Comparison of ENCODE assay signal across 7 cellular contexts in genomic region chr7:90769566-90769965, GRCh38.
DNase-seq lines count a peak whose midpoint lies in the region; ATAC-seq, FAIRE-seq and TF ChIP-seq lines count a peak whose summit lies in the region.
"Not testable (repeated sequence)": the region's sequence is repeated elsewhere in the genome, so short reads cannot be mapped to it uniquely, and the experiment has no call there.

No MANE protein-coding gene starts in this region.

- not testable (repeated sequence) for H3K36me3 ChIP-seq in Caco-2 (ENCODE audit: control insufficient read depth, insufficient read depth, low read length); liver (ENCODE audit: control insufficient read depth in 4 of 4, insufficient read depth in 3 of 4, low read depth in 1 of 4, low read length in 3 of 4)

- DNase-seq in Caco-2; WTC11 (ENCODE audit: low spot score); chondrocyte (ENCODE audit: low spot score); stimulated activated naive B cell treated with anti-CD40 and anti-IgM and Interleukin-4, amounts not matched to agents 10 μg/mL and 1 μg/mL and 100 μg/mL, for 72 hours: not testable (repeated sequence)
- DNase-seq in NCI-H446 treated with DMSO at 0.1 percent for 48 hours (lab: John Stamatoyannopoulos, UW), result peak; percentile 83

- not testable (repeated sequence) for BruUV-seq in Caco-2 (replicated peaks; lab: Mats Ljungman, UMichigan)

- H3K36me3 Mint-ChIP-seq in Caco-2 (ENCODE audit: insufficient read depth, unreplicated experiment); WTC11; chondrocyte (ENCODE audit: low read depth): not testable (repeated sequence)
- peaks cover 64 to 77% of the 10 kb centered on the region in 2 donors for H3K36me3 Mint-ChIP-seq in stimulated activated naive B cell treated with anti-CD40 and anti-IgM and Interleukin-4, amounts not matched to agents 10 μg/mL and 1 μg/mL and 100 μg/mL, for 72 hours

- H3K27me3 ChIP-seq in Caco-2 (replicated peaks; ENCODE audit: control insufficient read depth, insufficient read depth, low read length); liver (ENCODE audit: control insufficient read depth in 4 of 4, insufficient read depth in 4 of 4, low read length in 3 of 4): not testable (repeated sequence)

- TF ChIP-seq CTCF in Caco-2 (IDR thresholded peaks at IDR 0.05; ENCODE audit: insufficient read depth in 1 of 2, low read depth in 1 of 2, low read length in 1 of 2, severe bottlenecking in 1 of 2, unreplicated experiment in 1 of 2); WTC11 (IDR thresholded peaks at IDR 0.05); chondrocyte (IDR thresholded peaks at IDR 0.05); liver (IDR thresholded peaks at IDR 0.05; ENCODE audit: low read depth, low read length, missing input control): not testable (repeated sequence)

- intact Hi-C loops in Caco-2 (cut with micrococcal nuclease; ENCODE audit: unreplicated experiment), result loop anchor here (5.0 kb wide), 1 partner anchor 158 kb away; no protein-coding TSS in a partner anchor

- H3K9ac ChIP-seq in liver (ENCODE audit: low read depth in 1 of 2, low read length in 2 of 2), result not testable (repeated sequence)

- WGBS in liver, result 54% methylated on average over 5 of the region's 5 CpGs

- TF ChIP-seq RAD21 in liver (IDR thresholded peaks at IDR 0.05), result not testable (repeated sequence)

- ATAC-seq in WTC11; stimulated activated naive B cell treated with anti-CD40 and anti-IgM and Interleukin-4, amounts not matched to agents 10 μg/mL and 1 μg/mL and 100 μg/mL, for 72 hours (replicated peaks): not testable (repeated sequence)

- not testable (repeated sequence) for H3K9me3 ChIP-seq in Caco-2; liver (ENCODE audit: control insufficient read depth in 4 of 4, low read length in 3 of 4)

- H3K4me1 ChIP-seq in Caco-2 (peaks cover 36% of the 10 kb centered on the region), liver (ENCODE audit: control insufficient read depth in 4 of 4, insufficient read depth in 4 of 4, low read length in 3 of 4) (peaks cover 1 to 43% (median 35%) of the 10 kb centered on the region in 4 donors)

- H3K27ac Mint-ChIP-seq in Caco-2 (ENCODE audit: unreplicated experiment), result peak overlapping the region; percentile 49
- not testable (repeated sequence) for H3K27ac Mint-ChIP-seq in WTC11
- H3K27ac Mint-ChIP-seq in chondrocyte (ENCODE audit: unreplicated experiment), result peak overlapping the region; percentile 38
- H3K27ac Mint-ChIP-seq in stimulated activated naive B cell treated with anti-CD40 and anti-IgM and Interleukin-4, amounts not matched to agents 10 μg/mL and 1 μg/mL and 100 μg/mL, for 72 hours, result peak overlapping the region; percentile 16

- peak; percentile 9 for FAIRE-seq in islet of Langerhans (lab: Jason Lieb, UNC)

- CTCF ChIA-PET in Caco-2 (lab: Charles Lee), result not testable (repeated sequence)
- CTCF ChIA-PET in WTC11 (lab: Charles Lee), result interaction anchor here (0.7 kb wide), 1 partner anchor 22 kb away, joined by 3 read pairs; no protein-coding TSS in a partner anchor

- not testable (repeated sequence) for H3K27me3 Mint-ChIP-seq in Caco-2 (ENCODE audit: insufficient read depth, unreplicated experiment); WTC11 (ENCODE audit: low read depth); chondrocyte (ENCODE audit: low read depth); stimulated activated naive B cell treated with anti-CD40 and anti-IgM and Interleukin-4, amounts not matched to agents 10 μg/mL and 1 μg/mL and 100 μg/mL, for 72 hours

- H3K9me3 Mint-ChIP-seq in Caco-2 (ENCODE audit: unreplicated experiment), result peaks cover 17% of the 10 kb centered on the region
- H3K9me3 Mint-ChIP-seq in WTC11; chondrocyte (ENCODE audit: low read depth): not testable (repeated sequence)
- peaks cover 18 to 28% of the 10 kb centered on the region in 2 donors for H3K9me3 Mint-ChIP-seq in stimulated activated naive B cell treated with anti-CD40 and anti-IgM and Interleukin-4, amounts not matched to agents 10 μg/mL and 1 μg/mL and 100 μg/mL, for 72 hours

- H3K4me1 Mint-ChIP-seq in Caco-2 (ENCODE audit: low read depth, unreplicated experiment), result peaks cover 39% of the 10 kb centered on the region
- peaks cover 20% of the 10 kb centered on the region for H3K4me1 Mint-ChIP-seq in WTC11
- H3K4me1 Mint-ChIP-seq in chondrocyte (ENCODE audit: low read depth), result peaks cover 68% of the 10 kb centered on the region
- H3K4me1 Mint-ChIP-seq in stimulated activated naive B cell treated with anti-CD40 and anti-IgM and Interleukin-4, amounts not matched to agents 10 μg/mL and 1 μg/mL and 100 μg/mL, for 72 hours, result peaks cover 28 to 55% of the 10 kb centered on the region in 2 donors

- H3K27ac ChIP-seq in liver (ENCODE audit: low read depth in 1 of 2, low read length in 2 of 2), result peak overlapping the region; percentile 25 to 63

- not testable (repeated sequence) for H3K4me3 Mint-ChIP-seq in Caco-2 (ENCODE audit: unreplicated experiment); WTC11; chondrocyte (ENCODE audit: unreplicated experiment); stimulated activated naive B cell treated with anti-CD40 and anti-IgM and Interleukin-4, amounts not matched to agents 10 μg/mL and 1 μg/mL and 100 μg/mL, for 72 hours

- POLR2A ChIA-PET in Caco-2 (lab: Charles Lee); WTC11 (lab: Charles Lee): not testable (repeated sequence)

- not testable (repeated sequence) for H3K4me3 ChIP-seq in Caco-2 (ENCODE audit: low read depth, low read length); liver (ENCODE audit: low read depth in 1 of 3, low read length in 3 of 3)

TF ChIP-seq in WTC11, 78 proteins besides CTCF, POLR2A, EP300 and RAD21:
- TF ChIP-seq GABPB1 (CRISPR knock-in tag; IDR thresholded peaks at IDR 0.05), result peak; percentile 58; the same call in 1 of the 2 replicates

TF ChIP-seq in liver, 16 proteins besides CTCF, POLR2A, EP300 and RAD21:
- TF ChIP-seq HNF4A (conservative IDR thresholded peaks at IDR 0.05) (peak; percentile 59 to 66), RXRA (IDR thresholded peaks at IDR 0.05) (peak; percentile 8 to 15)
